15 cellular contexts compared by ENCODE assay signal in the genomic region with DNA sequence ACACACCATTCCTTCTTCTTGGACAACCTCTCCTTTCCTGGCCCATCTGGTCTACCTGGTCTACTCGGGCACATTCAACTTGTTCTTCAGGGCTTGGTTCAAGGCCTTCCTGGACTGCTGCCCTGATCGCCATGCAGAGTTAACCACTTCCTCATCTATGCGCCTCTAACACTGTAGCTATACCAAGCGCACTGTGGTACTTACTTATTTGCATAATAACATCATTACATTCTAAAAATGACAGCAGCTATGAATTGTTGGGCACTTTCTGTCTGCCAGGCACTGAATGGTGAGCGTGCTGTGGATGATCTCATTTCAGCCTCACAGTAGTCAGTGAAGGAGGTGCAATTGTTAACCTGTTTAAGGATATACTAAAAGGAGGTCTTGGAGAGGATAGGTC.
DNase-seq lines count a peak whose midpoint lies in the region; ATAC-seq and TF ChIP-seq lines count a peak whose summit lies in the region.
"Had no signal": no experiment of that assay in that cellular context is flagged by ENCODE, and none has a peak within 500 bp of the region (broad histone marks: within the 10 kb centered on the region; RNA-seq: fewer than 3 reads in every experiment).

No MANE protein-coding gene starts in this region.

- CTCF ChIA-PET in activated CD4-positive, alpha-beta memory T cell treated with anti-CD3 and anti-CD28 coated beads, Interleukin-2, amount 10 ng/mL, durations not matched to agents 7 days and 5 days (lab: Charles Lee), result interaction anchor here (0.9 to 5.7 kb wide), 6 partner anchors 10 to 282 kb away, joined by 3 to 54 read pairs (median 8); no protein-coding TSS in a partner anchor

- in situ Hi-C loops in KBM-7 (cut with MboI; ENCODE audit: low pct_unique_long_range_greater_than_20kb, low sequenced_read_pairs), result no loop called here

- no peak overlapping the region for H3K4me3 ChIP-seq in BE2C (ENCODE audit: low read depth, low read length)
- H3K4me3 ChIP-seq: SJCRH30 had no signal

- H3K9me3 ChIP-seq in BE2C, result no peaks in the 10 kb centered on the region; the same call in 1 of the 2 replicates
- H3K9me3 ChIP-seq: SJCRH30 had no signal

- ATAC-seq in GM18517 (IDR thresholded peaks at IDR 0.05; ENCODE audit: unreplicated experiment) (peak; percentile 90), GM21390 (IDR thresholded peaks at IDR 0.05; ENCODE audit: unreplicated experiment) (peak; percentile 72)
- peak; percentile 57 for ATAC-seq in activated T-helper 17 cell treated with anti-CD3 and anti-CD28 coated beads, Interleukin-2, amount 50 U/mL, for 72 hours (replicated peaks)
- ATAC-seq: left cardiac atrium had no signal

- TF ChIP-seq CTCF in BE2C (IDR thresholded peaks at IDR 0.05; ENCODE audit: low read depth, low read length), result no peak

- no peaks in the 10 kb centered on the region for H3K36me3 ChIP-seq in BE2C
- H3K36me3 ChIP-seq: SJCRH30 had no signal

- POLR2A ChIA-PET in activated CD4-positive, alpha-beta memory T cell treated with anti-CD3 and anti-CD28 coated beads, Interleukin-2, amount 10 ng/mL, durations not matched to agents 7 days and 5 days (lab: Charles Lee), result interaction anchor here (1.0 kb wide), 2 partner anchors 9 to 10 kb away, joined by 3 to 4 read pairs; no protein-coding TSS in a partner anchor

- DNase-seq in KBM-7 (peak; percentile 3), BE2C (no peak)
- DNase-seq in stimulated activated CD4-positive, alpha-beta T cell treated with anti-CD3 and anti-CD28 coated beads, Interleukin-1b, Interleukin-23, amount 100 ng/mL, for 48 hours, result no peak
- no peak for DNase-seq in activated CD4-positive, alpha-beta memory T cell treated with anti-CD3 and anti-CD28 coated beads, Interleukin-2, amount 10 ng/mL, durations not matched to agents 7 days and 5 days
- no peak for DNase-seq in activated CD8-positive, alpha-beta memory T cell treated with anti-CD3 and anti-CD28 coated beads, Interleukin-2, amount 50 U/mL, for 4 hours
- DNase-seq: activated CD4-positive, alpha-beta T cell treated with anti-CD3 and anti-CD28 coated beads for 48 hours; HCEC 1CT; left cardiac atrium; NCI-H2107; nucleus accumbens; SJCRH30 had no signal

- no peaks in the 10 kb centered on the region for H3K36me3 Mint-ChIP-seq in activated T-helper 17 cell treated with anti-CD3 and anti-CD28 coated beads, Interleukin-2, amount 50 U/mL, for 72 hours (ENCODE audit: low read depth)
- H3K36me3 Mint-ChIP-seq in activated CD4-positive, alpha-beta memory T cell treated with anti-CD3 and anti-CD28 coated beads, Interleukin-2, amount 10 ng/mL, durations not matched to agents 7 days and 5 days (ENCODE audit: low read depth), result no peaks in the 10 kb centered on the region
- H3K36me3 Mint-ChIP-seq: activated naive CD8-positive, alpha-beta T cell had no signal

- no peaks in the 10 kb centered on the region for H3K27me3 ChIP-seq in BE2C

- H3K4me3 Mint-ChIP-seq in activated T-helper 17 cell treated with anti-CD3 and anti-CD28 coated beads, Interleukin-2, amount 50 U/mL, for 72 hours, result no peak overlapping the region
- H3K4me3 Mint-ChIP-seq in activated CD4-positive, alpha-beta memory T cell treated with anti-CD3 and anti-CD28 coated beads, Interleukin-2, amount 10 ng/mL, durations not matched to agents 7 days and 5 days, result no peak overlapping the region
- H3K4me3 Mint-ChIP-seq: activated naive CD8-positive, alpha-beta T cell had no signal

- peaks cover 14% of the 10 kb centered on the region for H3K4me1 ChIP-seq in BE2C
- H3K4me1 ChIP-seq: SJCRH30 had no signal

- peaks cover 6% of the 10 kb centered on the region for H3K4me1 Mint-ChIP-seq in activated T-helper 17 cell treated with anti-CD3 and anti-CD28 coated beads, Interleukin-2, amount 50 U/mL, for 72 hours
- peaks cover 9% of the 10 kb centered on the region for H3K4me1 Mint-ChIP-seq in activated CD4-positive, alpha-beta memory T cell treated with anti-CD3 and anti-CD28 coated beads, Interleukin-2, amount 10 ng/mL, durations not matched to agents 7 days and 5 days

- no peak overlapping the region for H3K27ac Mint-ChIP-seq in activated T-helper 17 cell treated with anti-CD3 and anti-CD28 coated beads, Interleukin-2, amount 50 U/mL, for 72 hours
- no peak overlapping the region for H3K27ac Mint-ChIP-seq in activated CD4-positive, alpha-beta memory T cell treated with anti-CD3 and anti-CD28 coated beads, Interleukin-2, amount 10 ng/mL, durations not matched to agents 7 days and 5 days
- H3K27ac Mint-ChIP-seq: activated naive CD8-positive, alpha-beta T cell had no signal

- no peaks in the 10 kb centered on the region for H3K9me3 Mint-ChIP-seq in activated T-helper 17 cell treated with anti-CD3 and anti-CD28 coated beads, Interleukin-2, amount 50 U/mL, for 72 hours
- H3K9me3 Mint-ChIP-seq in activated CD4-positive, alpha-beta memory T cell treated with anti-CD3 and anti-CD28 coated beads, Interleukin-2, amount 10 ng/mL, durations not matched to agents 7 days and 5 days, result no peaks in the 10 kb centered on the region

- H3K27me3 Mint-ChIP-seq in activated T-helper 17 cell treated with anti-CD3 and anti-CD28 coated beads, Interleukin-2, amount 50 U/mL, for 72 hours, result peaks cover 4% of the 10 kb centered on the region
- peaks cover 11% of the 10 kb centered on the region for H3K27me3 Mint-ChIP-seq in activated CD4-positive, alpha-beta memory T cell treated with anti-CD3 and anti-CD28 coated beads, Interleukin-2, amount 10 ng/mL, durations not matched to agents 7 days and 5 days
